Comparison of ENCODE assay signal across 10 cellular contexts in genomic region chr10:89350911-89351315, GRCh38. TPM values are rescaled to one million over a fixed set of nuclear protein-coding genes. Genes with fewer than 3 reads are reported as not detected.
DNase-seq lines count a peak whose midpoint lies in the region; ATAC-seq, FAIRE-seq and TF ChIP-seq lines count a peak whose summit lies in the region.
"Not testable (repeated sequence)": the region's sequence is repeated elsewhere in the genome, so short reads cannot be mapped to it uniquely, and the experiment has no call there.
"Had no signal": no experiment of that assay in that cellular context is flagged by ENCODE, and none has a peak within 500 bp of the region (broad histone marks: within the 10 kb centered on the region; RNA-seq: fewer than 3 reads in every experiment).

No MANE protein-coding gene starts in this region.

- not testable (repeated sequence) for FAIRE-seq in keratinocyte (lab: Jason Lieb, UNC)

- not testable (repeated sequence) for TF ChIP-seq POLR2A in vagina (IDR thresholded peaks at IDR 0.05)

- H3K9me3 ChIP-seq in H9 (ENCODE audit: control insufficient read depth, low read depth, low read length); T-helper 17 cell (ENCODE audit: control insufficient read depth, low read length, poor library complexity, severe bottlenecking); keratinocyte (ENCODE audit: control insufficient read depth, low read depth, low read length); vagina: not testable (repeated sequence)

- ATAC-seq in GM18870 (IDR thresholded peaks at IDR 0.05; ENCODE audit: unreplicated experiment) = peak; percentile 32
- peak; percentile 43 for ATAC-seq in HG03432 (IDR thresholded peaks at IDR 0.05; ENCODE audit: unreplicated experiment)
- ATAC-seq in T-helper 17 cell = not testable (repeated sequence)

- not testable (repeated sequence) for H2BK20ac ChIP-seq in H9 (ENCODE audit: low read depth, low read length, poor library complexity, severe bottlenecking)

- H2BK120ac ChIP-seq in H9 (ENCODE audit: low read depth, low read length, poor library complexity, severe bottlenecking) = not testable (repeated sequence)

- H2AK5ac ChIP-seq in H9 (ENCODE audit: insufficient read length, low read length) = not testable (repeated sequence)

- H4K8ac ChIP-seq in H9 (replicated peaks; ENCODE audit: insufficient read length, low read depth, low read length) = not testable (repeated sequence)

- H3K27ac Mint-ChIP-seq in H9 (peak overlapping the region; percentile 30 to 88 (median 51); a peak in 5 of 7 replicates), T-helper 17 cell (peak overlapping the region; percentile 67)

- peaks cover 0 to 10% (median 9%) of the 10 kb centered on the region in 3 experiments; a peak in 4 of 7 replicates for H3K36me3 Mint-ChIP-seq in H9 (ENCODE audit: insufficient read depth in 1 of 3, low read depth in 3 of 3)
- H3K36me3 Mint-ChIP-seq in T-helper 17 cell (ENCODE audit: low read depth) = not testable (repeated sequence)

- not testable (repeated sequence) for H2BK12ac ChIP-seq in H9 (ENCODE audit: insufficient read length, low read depth, low read length)

- not testable (repeated sequence) for H3K79me2 ChIP-seq in H9 (ENCODE audit: insufficient read depth, low read length); keratinocyte (ENCODE audit: control insufficient read depth, insufficient read depth, low read length)

- H3K14ac ChIP-seq in H9 (ENCODE audit: insufficient read depth, low read length) = not testable (repeated sequence)

- not testable (repeated sequence) for H2BK15ac ChIP-seq in H9 (ENCODE audit: low read depth, low read length)

- not testable (repeated sequence) for H3K23ac ChIP-seq in H9 (ENCODE audit: insufficient read length, low read depth, low read length)

- H3K4me3 Mint-ChIP-seq in H9, T-helper 17 cell: not testable (repeated sequence)

- not testable (repeated sequence) for H3K56ac ChIP-seq in H9 (ENCODE audit: insufficient read length, low read depth, low read length)

- H3K9me3 Mint-ChIP-seq in H9 = peaks cover 2 to 12% of the 10 kb centered on the region in 2 experiments; a peak in 3 of 5 replicates

- intact Hi-C loops in posterior vena cava (cut with DNase I); vagina (cut with DNase I): not testable (repeated sequence)

- H4K20me1 ChIP-seq in H9 (ENCODE audit: control insufficient read depth, insufficient read depth, insufficient read length); keratinocyte (ENCODE audit: control insufficient read depth, extremely low read depth, insufficient read depth, low read length): not testable (repeated sequence)

- H3K4me2 ChIP-seq in H9 (ENCODE audit: insufficient read depth, insufficient read length, low read length) = not testable (repeated sequence)
- peak overlapping the region; percentile 58 for H3K4me2 ChIP-seq in keratinocyte (ENCODE audit: control insufficient read depth, extremely low read depth, insufficient read depth, low read depth, low read length)

- not testable (repeated sequence) for H3K23me2 ChIP-seq in H9 (ENCODE audit: insufficient read length, low read depth, low read length, poor library complexity, severe bottlenecking)

- not testable (repeated sequence) for H2BK5ac ChIP-seq in H9 (ENCODE audit: insufficient read length, low read length)

- H3K9ac ChIP-seq in H9 (ENCODE audit: extremely low read depth, insufficient read length, low read length) = not testable (repeated sequence)
- H3K9ac ChIP-seq in keratinocyte (ENCODE audit: control insufficient read depth, extremely low read depth, insufficient read depth, low read length) = peak overlapping the region; percentile 58

- DNase-seq in H9; T-helper 17 cell; coronary artery (ENCODE audit: low spot score); keratinocyte (ENCODE audit: low read depth, low spot score); vagina (ENCODE audit: extremely low spot score in 2 of 2): not testable (repeated sequence)
- DNase-seq in posterior vena cava (ENCODE audit: low spot score) = peak; percentile 85

- not testable (repeated sequence) for H4K91ac ChIP-seq in H9 (ENCODE audit: insufficient read length, low read depth, low read length)

- not testable (repeated sequence) for H3K4ac ChIP-seq in H9 (ENCODE audit: low read depth, low read length)

- not testable (repeated sequence) for H3K27me3 Mint-ChIP-seq in H9 (ENCODE audit: low read depth); T-helper 17 cell

- not testable (repeated sequence) for H3K18ac ChIP-seq in H9 (ENCODE audit: insufficient read length, low read depth, low read length)

- H3K4me1 Mint-ChIP-seq in H9 = peaks cover 54 to 58% of the 10 kb centered on the region in 2 experiments
- H3K4me1 Mint-ChIP-seq in T-helper 17 cell = peaks cover 17% of the 10 kb centered on the region

- H4K5ac ChIP-seq in H9 (ENCODE audit: insufficient read length, low read depth, low read length) = not testable (repeated sequence)

- not testable (repeated sequence) for H3K79me1 ChIP-seq in H9 (ENCODE audit: insufficient read depth, low read depth, low read length, poor library complexity, severe bottlenecking)

- WGBS in H9 (ENCODE audit: extremely low coverage, insufficient read length, low lambda C conversion rate) = no CpG with 5 or more reads among the region's 6 CpGs

- H3K27ac ChIP-seq in H9 (ENCODE audit: insufficient read length, low read depth, low read length) = not testable (repeated sequence)
- H3K27ac ChIP-seq in coronary artery = peak overlapping the region; percentile 84 to 86
- peak overlapping the region; percentile 88 for H3K27ac ChIP-seq in keratinocyte (ENCODE audit: control insufficient read depth, insufficient read depth, low read length)
- peak overlapping the region; percentile 85 for H3K27ac ChIP-seq in vagina

- H3K9me1 ChIP-seq in keratinocyte (ENCODE audit: control insufficient read depth, extremely low read depth, insufficient read depth, low read length) = not testable (repeated sequence)

- H2AFZ ChIP-seq in H9 (ENCODE audit: low read length) = not testable (repeated sequence)
- H2AFZ ChIP-seq in keratinocyte (ENCODE audit: control insufficient read depth, low read length) = peak overlapping the region; percentile 14

- dilution Hi-C loops in keratinocyte (cut with MboI; ENCODE audit: extremely low pct_ligation_motif_present, low sequenced_read_pairs) = not testable (repeated sequence)

- H3K27me3 ChIP-seq in H9 (ENCODE audit: insufficient read depth, low read length); keratinocyte (ENCODE audit: control insufficient read depth, extremely low read depth, insufficient read depth, low read length); vagina: not testable (repeated sequence)

- H3K4me1 ChIP-seq in H9 (ENCODE audit: insufficient read depth, low read length) (peaks cover 22% of the 10 kb centered on the region), keratinocyte (ENCODE audit: control insufficient read depth, extremely low read depth, insufficient read depth, low read length) (peaks cover 30% of the 10 kb centered on the region), vagina (peaks cover 37% of the 10 kb centered on the region)

- H3T11ph ChIP-seq in H9 (ENCODE audit: low read length) = not testable (repeated sequence)

- not testable (repeated sequence) for H3K36me3 ChIP-seq in keratinocyte (ENCODE audit: control insufficient read depth in 2 of 2, extremely low read depth in 1 of 2, insufficient read depth in 2 of 2, low read length in 2 of 2); vagina

- not testable (repeated sequence) for TF ChIP-seq CTCF in H9 (conservative IDR thresholded peaks at IDR 0.05); coronary artery (IDR thresholded peaks at IDR 0.05); keratinocyte (optimal IDR thresholded peaks at IDR 0.05 in 1 of 3, IDR thresholded peaks at IDR 0.05 in 1 of 3, conservative IDR thresholded peaks at IDR 0.05 in 1 of 3; ENCODE audit: extremely low read depth in 1 of 3, insufficient read depth in 2 of 3, low read length in 3 of 3); vagina (IDR thresholded peaks at IDR 0.05)

- H3K4me3 ChIP-seq in coronary artery; keratinocyte (ENCODE audit: control insufficient read depth in 2 of 3, extremely low read depth in 1 of 3, insufficient read depth in 2 of 3, low read depth in 1 of 3, low read length in 3 of 3): not testable (repeated sequence)
- peak overlapping the region in 1 of 2 donors; percentile 4 for H3K4me3 ChIP-seq in vagina

RNA-seq across cellular contexts. Expression of gene IFIT3, which starts 23.1 kb away (rescaled TPM):
- total RNA-seq in H9 (2021) = 0.55 and 0.64 TPM in 2 replicates
- 10 to 100 TPM in 1 of 2 donors, 1 to 10 TPM in 1; 5.4 to 10.3 TPM for total RNA-seq in T-helper 17 cell
- 30.2 to 83.1 TPM (median 42.6 TPM) in 3 replicates for polyA plus RNA-seq in keratinocyte
- 1.7 TPM for polyA plus RNA-seq in keratinocyte (2011; ENCODE audit: low read depth)
- polyA plus RNA-seq in keratinocyte (2011; cell fraction: cytosol; rRNA removed) = 22.6 and 33.1 TPM in 2 replicates
- 31.4 and 34.0 TPM in 2 replicates for polyA plus RNA-seq in keratinocyte (2011; cell fraction: nucleus; rRNA removed)
- 0.96 and 57.0 TPM in 2 replicates for polyA plus RNA-seq in keratinocyte (2012; ENCODE audit: low replicate concordance)
- polyA minus RNA-seq in keratinocyte = 3.4 to 22.3 TPM (median 10.7 TPM) in 3 replicates
- 11.7 TPM for polyA minus RNA-seq in keratinocyte (2011; cell fraction: cytosol; rRNA and poly(A)+ RNA removed)
- polyA minus RNA-seq in keratinocyte (2011; cell fraction: nucleus; rRNA and poly(A)+ RNA removed) = 9.2 and 19.9 TPM in 2 replicates
- 10 to 100 TPM; 10.5 to 17.0 TPM for total RNA-seq in posterior vena cava
- total RNA-seq in vagina = 6.1 TPM

RNA-seq across cellular contexts. Expression of gene IFIT1B, which starts 26.9 kb away (rescaled TPM):
- not detected in 2 replicates for total RNA-seq in H9 (2021)
- not detected for total RNA-seq in T-helper 17 cell
- not detected in 3 replicates for polyA plus RNA-seq in keratinocyte
- not detected for polyA plus RNA-seq in keratinocyte (2011; ENCODE audit: low read depth)
- polyA plus RNA-seq in keratinocyte (2011; cell fraction: cytosol; rRNA removed) = not detected in 2 replicates
- not detected in 2 replicates for polyA plus RNA-seq in keratinocyte (2011; cell fraction: nucleus; rRNA removed)
- not detected in 2 replicates for polyA plus RNA-seq in keratinocyte (2012; ENCODE audit: low replicate concordance)
- not detected in 3 replicates for polyA minus RNA-seq in keratinocyte
- not detected for polyA minus RNA-seq in keratinocyte (2011; cell fraction: cytosol; rRNA and poly(A)+ RNA removed)
- not detected in 2 replicates for polyA minus RNA-seq in keratinocyte (2011; cell fraction: nucleus; rRNA and poly(A)+ RNA removed)
- total RNA-seq in posterior vena cava = 1 to 10 TPM in 1 of 2 donors, under 1 TPM in 1; 0.14 to 1.1 TPM
- not detected for total RNA-seq in vagina
- total RNA-seq: activated naive CD4-positive, alpha-beta T cell treated with anti-CD3 and anti-CD28 coated beads, Interleukin-2, amount 50 U/mL, for 72 hours; myocyte had no signal

RNA-seq across cellular contexts. Expression of gene IFIT1, which starts 41.5 kb away (rescaled TPM):
- 1.2 and 1.9 TPM in 2 replicates for total RNA-seq in H9 (2021)
- 1 to 10 TPM; 1.9 to 3.8 TPM for total RNA-seq in T-helper 17 cell
- 96.9 to 140 TPM (median 112 TPM) in 3 replicates for polyA plus RNA-seq in keratinocyte
- 0.51 TPM for polyA plus RNA-seq in keratinocyte (2011; ENCODE audit: low read depth)
- 47.7 and 95.1 TPM in 2 replicates for polyA plus RNA-seq in keratinocyte (2011; cell fraction: cytosol; rRNA removed)
- polyA plus RNA-seq in keratinocyte (2011; cell fraction: nucleus; rRNA removed) = 73.5 and 102 TPM in 2 replicates
- polyA plus RNA-seq in keratinocyte (2012; ENCODE audit: low replicate concordance) = 1.6 and 83.3 TPM in 2 replicates
- polyA minus RNA-seq in keratinocyte = 3.9 to 61.5 TPM (median 32.3 TPM) in 3 replicates
- polyA minus RNA-seq in keratinocyte (2011; cell fraction: cytosol; rRNA and poly(A)+ RNA removed) = 20.1 TPM
- polyA minus RNA-seq in keratinocyte (2011; cell fraction: nucleus; rRNA and poly(A)+ RNA removed) = 25.6 and 37.2 TPM in 2 replicates
- 10 to 100 TPM in 1 of 2 donors, 1 to 10 TPM in 1; 9.8 to 13.8 TPM for total RNA-seq in posterior vena cava
- total RNA-seq in vagina = 7.4 TPM

RNA-seq across cellular contexts. Expression of gene IFIT2, which starts 49.1 kb away (rescaled TPM):
- total RNA-seq in H9 (2021) (0.09 TPM in 1 of 2 replicates, not detected in the other), T-helper 17 cell (10 to 100 TPM; 17.6 to 19.5 TPM), posterior vena cava (1 to 10 TPM; 3.6 to 6.1 TPM), vagina (2.9 TPM)
- polyA plus RNA-seq in keratinocyte = 3.4 to 4.3 TPM (median 3.9 TPM) in 3 replicates
- polyA plus RNA-seq in keratinocyte (2011; ENCODE audit: low read depth) = 1.5 TPM
- polyA plus RNA-seq in keratinocyte (2011; cell fraction: cytosol; rRNA removed) = 2.3 and 3.8 TPM in 2 replicates
- 3.8 and 4.4 TPM in 2 replicates for polyA plus RNA-seq in keratinocyte (2011; cell fraction: nucleus; rRNA removed)
- polyA plus RNA-seq in keratinocyte (2012; ENCODE audit: low replicate concordance) = 1.1 and 3.7 TPM in 2 replicates
- polyA minus RNA-seq in keratinocyte = 0.26 to 2.6 TPM (median 1.7 TPM) in 3 replicates
- 2.5 TPM for polyA minus RNA-seq in keratinocyte (2011; cell fraction: cytosol; rRNA and poly(A)+ RNA removed)
- 2.4 and 3.6 TPM in 2 replicates for polyA minus RNA-seq in keratinocyte (2011; cell fraction: nucleus; rRNA and poly(A)+ RNA removed)
